Comparison of ENCODE assay signal across 9 cellular contexts in genomic region chr5:78221964-78222451, GRCh38.
DNase-seq lines count a peak whose midpoint lies in the region; ATAC-seq and TF ChIP-seq lines count a peak whose summit lies in the region.
"Had no signal": no experiment of that assay in that cellular context is flagged by ENCODE, and none has a peak within 500 bp of the region (broad histone marks: within the 10 kb centered on the region; RNA-seq: fewer than 3 reads in every experiment).

No MANE protein-coding gene starts in this region.

- H3K4me3 Mint-ChIP-seq in activated CD8-positive, alpha-beta T cell treated with anti-CD3 and anti-CD28 coated beads for 36 hours, result no peak overlapping the region
- H3K4me3 Mint-ChIP-seq in stimulated activated effector memory CD8-positive, alpha-beta T cell treated with anti-CD3 and anti-CD28 coated beads, Interleukin-12 subunit alpha, Interleukin-12 subunit beta, amount 100 ng/mL, for 72 hours, result no peak overlapping the region
- no peak overlapping the region for H3K4me3 Mint-ChIP-seq in T-helper 2 cell treated with Interferon-gamma antibody and Interleukin-4, amounts not matched to agents 5 μg/mL and 100 μg/mL, for 36 hours

- peaks cover 3% of the 10 kb centered on the region for H3K4me1 Mint-ChIP-seq in activated CD8-positive, alpha-beta T cell treated with anti-CD3 and anti-CD28 coated beads for 36 hours (ENCODE audit: low read depth)
- peaks cover 5% of the 10 kb centered on the region for H3K4me1 Mint-ChIP-seq in stimulated activated effector memory CD8-positive, alpha-beta T cell treated with anti-CD3 and anti-CD28 coated beads, Interleukin-12 subunit alpha, Interleukin-12 subunit beta, amount 100 ng/mL, for 72 hours
- H3K4me1 Mint-ChIP-seq in T-helper 2 cell treated with Interferon-gamma antibody and Interleukin-4, amounts not matched to agents 5 μg/mL and 100 μg/mL, for 36 hours (ENCODE audit: low read depth), result peaks cover 8% of the 10 kb centered on the region

- DNase-seq in GM03348 (ENCODE audit: low spot score) (peak; percentile 5), NCI-H2029 treated with DMSO at 0.1 percent for 48 hours (lab: John Stamatoyannopoulos, UW) (no peak), medulla oblongata (ENCODE audit: extremely low spot score) (no peak)
- peak; percentile 3 for DNase-seq in activated CD8-positive, alpha-beta T cell treated with anti-CD3 and anti-CD28 coated beads for 36 hours
- DNase-seq in stimulated activated effector memory CD8-positive, alpha-beta T cell treated with anti-CD3 and anti-CD28 coated beads, Interleukin-12 subunit alpha, Interleukin-12 subunit beta, amount 100 ng/mL, for 72 hours (ENCODE audit: low spot score in 2 of 2), result no peak
- DNase-seq in T-helper 2 cell treated with Interferon-gamma antibody and Interleukin-4, amounts not matched to agents 5 μg/mL and 100 μg/mL, for 36 hours (ENCODE audit: low spot score), result no peak
- DNase-seq: lower lobe of right lung had no signal

- CTCF ChIA-PET in activated CD8-positive, alpha-beta T cell treated with anti-CD3 and anti-CD28 coated beads for 36 hours (lab: Charles Lee), result no interaction called here

- no peaks in the 10 kb centered on the region for H3K27me3 Mint-ChIP-seq in activated CD8-positive, alpha-beta T cell treated with anti-CD3 and anti-CD28 coated beads for 36 hours
- no peaks in the 10 kb centered on the region for H3K27me3 Mint-ChIP-seq in T-helper 2 cell treated with Interferon-gamma antibody and Interleukin-4, amounts not matched to agents 5 μg/mL and 100 μg/mL, for 36 hours (ENCODE audit: low read depth)

- no peak for TF ChIP-seq CTCF in activated CD8-positive, alpha-beta T cell treated with anti-CD3 and anti-CD28 coated beads for 36 hours (IDR thresholded peaks at IDR 0.05)

- POLR2A ChIA-PET in activated CD8-positive, alpha-beta T cell treated with anti-CD3 and anti-CD28 coated beads for 36 hours (lab: Charles Lee), result no interaction called here

- ATAC-seq in GM21390 (IDR thresholded peaks at IDR 0.05; ENCODE audit: unreplicated experiment), result peak; percentile 99
- ATAC-seq in HG03520 (IDR thresholded peaks at IDR 0.05; ENCODE audit: unreplicated experiment), result peak; percentile 96
- no peak for ATAC-seq in activated CD8-positive, alpha-beta T cell treated with anti-CD3 and anti-CD28 coated beads for 36 hours
- peak; percentile 36 for ATAC-seq in stimulated activated effector memory CD8-positive, alpha-beta T cell treated with anti-CD3 and anti-CD28 coated beads, Interleukin-12 subunit alpha, Interleukin-12 subunit beta, amount 100 ng/mL, for 72 hours

- peaks cover 27% of the 10 kb centered on the region for H3K36me3 Mint-ChIP-seq in activated CD8-positive, alpha-beta T cell treated with anti-CD3 and anti-CD28 coated beads for 36 hours (ENCODE audit: low read depth)
- H3K36me3 Mint-ChIP-seq in stimulated activated effector memory CD8-positive, alpha-beta T cell treated with anti-CD3 and anti-CD28 coated beads, Interleukin-12 subunit alpha, Interleukin-12 subunit beta, amount 100 ng/mL, for 72 hours, result peaks cover 55% of the 10 kb centered on the region
- H3K36me3 Mint-ChIP-seq in T-helper 2 cell treated with Interferon-gamma antibody and Interleukin-4, amounts not matched to agents 5 μg/mL and 100 μg/mL, for 36 hours (ENCODE audit: low read depth), result peaks cover 26% of the 10 kb centered on the region

- no peak overlapping the region for H3K27ac Mint-ChIP-seq in activated CD8-positive, alpha-beta T cell treated with anti-CD3 and anti-CD28 coated beads for 36 hours
- peak overlapping the region; percentile 60 for H3K27ac Mint-ChIP-seq in stimulated activated effector memory CD8-positive, alpha-beta T cell treated with anti-CD3 and anti-CD28 coated beads, Interleukin-12 subunit alpha, Interleukin-12 subunit beta, amount 100 ng/mL, for 72 hours
- H3K27ac Mint-ChIP-seq in T-helper 2 cell treated with Interferon-gamma antibody and Interleukin-4, amounts not matched to agents 5 μg/mL and 100 μg/mL, for 36 hours, result no peak overlapping the region

- intact Hi-C loops in activated CD8-positive, alpha-beta T cell treated with anti-CD3 and anti-CD28 coated beads for 36 hours (cut with micrococcal nuclease), result no loop called here

- no peaks in the 10 kb centered on the region for H3K9me3 Mint-ChIP-seq in activated CD8-positive, alpha-beta T cell treated with anti-CD3 and anti-CD28 coated beads for 36 hours
- H3K9me3 Mint-ChIP-seq in stimulated activated effector memory CD8-positive, alpha-beta T cell treated with anti-CD3 and anti-CD28 coated beads, Interleukin-12 subunit alpha, Interleukin-12 subunit beta, amount 100 ng/mL, for 72 hours, result no peaks in the 10 kb centered on the region
- H3K9me3 Mint-ChIP-seq in T-helper 2 cell treated with Interferon-gamma antibody and Interleukin-4, amounts not matched to agents 5 μg/mL and 100 μg/mL, for 36 hours, result peaks cover 6% of the 10 kb centered on the region

Comparison
In these comparisons a context has a peak if more than half of its experiments do, and no peak if none do; other contexts are left out.
1. DNase-seq: peak in GM03348 (single experiment) and activated CD8-positive, alpha-beta T cell treated with anti-CD3 and anti-CD28 coated beads for 36 hours (single experiment); none in stimulated activated effector memory CD8-positive, alpha-beta T cell treated with anti-CD3 and anti-CD28 coated beads, Interleukin-12 subunit alpha, Interleukin-12 subunit beta, amount 100 ng/mL, for 72 hours (0 of 2), NCI-H2029 treated with DMSO at 0.1 percent for 48 hours (single experiment), T-helper 2 cell treated with Interferon-gamma antibody and Interleukin-4, amounts not matched to agents 5 μg/mL and 100 μg/mL, for 36 hours (single experiment) and medulla oblongata (single experiment).